ENCODE assay signal across 14 cellular contexts in the genomic region with DNA sequence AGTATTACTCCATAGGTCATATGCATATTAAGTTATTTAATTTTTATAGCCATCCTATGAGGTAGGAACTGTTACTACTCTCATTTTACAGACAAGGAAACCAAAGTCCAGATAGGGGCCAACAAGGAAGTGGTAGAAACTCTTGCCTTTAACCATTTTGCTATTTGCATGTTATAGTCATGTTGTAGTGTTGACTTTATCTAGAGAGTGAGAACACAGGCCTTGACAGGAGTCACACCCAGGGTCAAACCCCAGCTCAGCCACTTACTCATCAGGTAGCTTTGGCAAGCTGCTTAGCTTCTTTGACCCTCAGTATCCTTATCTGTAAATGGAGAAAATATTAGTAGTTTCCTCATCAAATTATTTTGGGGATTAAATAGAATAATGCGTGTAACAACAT.
A peak's percentile ranks its signal among the peaks of the same experiment; 100 is the strongest.
DNase-seq lines count a peak whose midpoint lies in the region; ATAC-seq, FAIRE-seq and TF ChIP-seq lines count a peak whose summit lies in the region.
"Had no signal": no experiment of that assay in that cellular context is flagged by ENCODE, and none has a peak within 500 bp of the region (broad histone marks: within the 10 kb centered on the region; RNA-seq: fewer than 3 reads in every experiment).

No MANE protein-coding gene starts in this region.

- H3K9ac ChIP-seq in PC-3 (ENCODE audit: low read length), result no peak overlapping the region
- H3K9ac ChIP-seq: KMS-11 had no signal

- TF ChIP-seq POLR2A in ovary (IDR thresholded peaks at IDR 0.05), result no peak

- H3K27ac Mint-ChIP-seq in Calu3 (ENCODE audit: unreplicated experiment), result no peak overlapping the region
- H3K27ac Mint-ChIP-seq: CD4-positive, CD25-positive, alpha-beta regulatory T cell had no signal

- no peaks in the 10 kb centered on the region for H3F3A ChIP-seq in PC-3 (ENCODE audit: low read length, unreplicated experiment)

- H3K4me1 ChIP-seq in PC-3 (ENCODE audit: insufficient read depth, low read length) (peaks cover 23% of the 10 kb centered on the region), pancreas (peaks cover 3 to 37% (median 19%) of the 10 kb centered on the region in 3 donors), ovary (ENCODE audit: insufficient read depth) (peaks cover 8% of the 10 kb centered on the region)
- H3K4me1 ChIP-seq: BE2C had no signal

- H3K4me3 ChIP-seq in PC-3 (ENCODE audit: low read length), result no peak overlapping the region
- no peak overlapping the region for H3K4me3 ChIP-seq in pancreas
- H3K4me3 ChIP-seq in ovary, result no peak overlapping the region
- H3K4me3 ChIP-seq: Peyer's patch, SJSA1 had no signal

- no peak for TF ChIP-seq EP300 in ovary (IDR thresholded peaks at IDR 0.05)

- no peaks in the 10 kb centered on the region for H3K36me3 Mint-ChIP-seq in Calu3 (ENCODE audit: insufficient read depth, unreplicated experiment)
- H3K36me3 Mint-ChIP-seq: CD4-positive, CD25-positive, alpha-beta regulatory T cell had no signal

- no peaks in the 10 kb centered on the region for H3K9me2 ChIP-seq in PC-3 (replicated peaks; ENCODE audit: low read length)

- H3K9me3 Mint-ChIP-seq in Calu3 (ENCODE audit: low read depth, unreplicated experiment), result peaks cover 6% of the 10 kb centered on the region

- H3K27me3 ChIP-seq in PC-3 (ENCODE audit: low read length) (no peaks in the 10 kb centered on the region), pancreas (no peaks in the 10 kb centered on the region), ovary (no peaks in the 10 kb centered on the region)
- H3K27me3 ChIP-seq: BE2C, Peyer's patch, SJSA1 had no signal

- H3K9me3 ChIP-seq in PC-3 (ENCODE audit: low read length), result no peaks in the 10 kb centered on the region
- no peaks in the 10 kb centered on the region for H3K9me3 ChIP-seq in pancreas
- H3K9me3 ChIP-seq in ovary, result no peaks in the 10 kb centered on the region
- H3K9me3 ChIP-seq: BE2C, Peyer's patch, SJSA1 had no signal

- 89 to 100% methylated on average over 1 of the region's 1 CpG for WGBS in pancreas, 2 donors
- 79 to 93% (median 81%) methylated on average over 1 of the region's 1 CpG for WGBS in ovary, 3 donors

- no peak overlapping the region for H3K4me3 Mint-ChIP-seq in Calu3 (ENCODE audit: low read depth, unreplicated experiment)
- H3K4me3 Mint-ChIP-seq: CD4-positive, CD25-positive, alpha-beta regulatory T cell had no signal

- no peak for FAIRE-seq in pancreas (lab: Jason Lieb, UNC)
- FAIRE-seq: GM12891 had no signal

- no peaks in the 10 kb centered on the region for H3K79me2 ChIP-seq in PC-3 (ENCODE audit: low read length)

- no peak for TF ChIP-seq CTCF in Calu3 (IDR thresholded peaks at IDR 0.05; ENCODE audit: unreplicated experiment)
- no peak for TF ChIP-seq CTCF in PC-3 (conservative IDR thresholded peaks at IDR 0.05; ENCODE audit: low read depth, low read length)
- TF ChIP-seq CTCF in pancreas (IDR thresholded peaks at IDR 0.05), result no peak
- no peak for TF ChIP-seq CTCF in ovary (IDR thresholded peaks at IDR 0.05)

- H3K4me1 Mint-ChIP-seq in Calu3 (ENCODE audit: low read depth, unreplicated experiment), result peaks cover 33% of the 10 kb centered on the region

- no peak overlapping the region for H2AFZ ChIP-seq in PC-3 (ENCODE audit: low read length)

- intact Hi-C loops in Calu3 (cut with micrococcal nuclease; ENCODE audit: unreplicated experiment), result no loop called here
- intact Hi-C loops in PC-3 (cut with micrococcal nuclease), result no loop called here
- intact Hi-C loops in pancreas (cut with DNase I), result no loop called here
- intact Hi-C loops in ovary (cut with DNase I), result no loop called here

- peak; percentile 28 for DNase-seq in Calu3
- DNase-seq in PC-3, result peak; percentile 51
- peak; percentile 58 for DNase-seq in epithelial cell of prostate (ENCODE audit: low read depth, low spot score)
- DNase-seq in pancreas, result peak in 1 of 6 donors; percentile 15
- no peak for DNase-seq in ovary
- no peak for DNase-seq in AG08396 (ENCODE audit: low spot score)
- no peak for DNase-seq in activated CD8-positive, alpha-beta memory T cell treated with anti-CD3 and anti-CD28 coated beads for 24 hours
- DNase-seq: BE2C; CD4-positive, CD25-positive, alpha-beta regulatory T cell had no signal

- H3K36me3 ChIP-seq in PC-3 (ENCODE audit: low read depth, low read length) (no peaks in the 10 kb centered on the region), pancreas (no peaks in the 10 kb centered on the region), ovary (no peaks in the 10 kb centered on the region)
- H3K36me3 ChIP-seq: BE2C, Peyer's patch, SJSA1 had no signal

- no peaks in the 10 kb centered on the region for H4K20me1 ChIP-seq in PC-3 (ENCODE audit: low read length)

- POLR2A ChIA-PET in PC-3 (lab: Charles Lee; ENCODE audit: unreplicated experiment), result no interaction called here

- H3K27me3 Mint-ChIP-seq in Calu3 (ENCODE audit: unreplicated experiment), result no peaks in the 10 kb centered on the region

- H3K4me2 ChIP-seq in PC-3 (ENCODE audit: low read length), result no peak overlapping the region

- CTCF ChIA-PET in Calu3 (lab: Charles Lee) (interaction anchor here (0.8 to 1.5 kb wide), 5 partner anchors 10 to 518 kb away, joined by 3 to 4 read pairs (median 3); no protein-coding TSS in a partner anchor), PC-3 (lab: Charles Lee) (interaction anchor here (0.5 kb wide), 1 partner anchor 69 kb away, joined by 6 read pairs; no protein-coding TSS in a partner anchor)

- ATAC-seq in PC-3 (no peak), pancreas (peak; percentile 61 to 80 (median 66)), GM19397 (IDR thresholded peaks at IDR 0.05; ENCODE audit: unreplicated experiment) (no peak)

- BruUV-seq in Calu3 (replicated peaks; lab: Mats Ljungman, UMichigan), result no TSS peak
- BruUV-seq in PC-3 (replicated peaks; lab: Mats Ljungman, UMichigan), result no TSS peak

- H3K27ac ChIP-seq in PC-3 (ENCODE audit: low read length) (no peak overlapping the region), epithelial cell of prostate (peak overlapping the region; percentile 10), pancreas (peak overlapping the region in 1 of 4 donors; percentile 53), ovary (no peak overlapping the region)
- H3K27ac ChIP-seq: SJSA1 had no signal

Comparison
In these comparisons a context has a peak if more than half of its experiments do, and no peak if none do; other contexts are left out.
1. DNase-seq: peak in Calu3 (single experiment), PC-3 (single experiment) and epithelial cell of prostate (single experiment); none in ovary (0 of 5), AG08396 (single experiment) and activated CD8-positive, alpha-beta memory T cell treated with anti-CD3 and anti-CD28 coated beads for 24 hours (single experiment).
2. ATAC-seq: peak in pancreas (4 of 4); none in PC-3 (single experiment) and GM19397 (single experiment).